Comparison of ENCODE assay signal across 28 cellular contexts in genomic region chr2:109378682-109379081, GRCh38.
DNase-seq lines count a peak whose midpoint lies in the region; ATAC-seq and TF ChIP-seq lines count a peak whose summit lies in the region.
"Had no signal": no experiment of that assay in that cellular context is flagged by ENCODE, and none has a peak within 500 bp of the region (broad histone marks: within the 10 kb centered on the region; RNA-seq: fewer than 3 reads in every experiment).

No MANE protein-coding gene starts in this region.

- TF ChIP-seq POLR2A in spleen (IDR thresholded peaks at IDR 0.05) = no peak

- intact Hi-C loops in spleen (cut with DNase I; ENCODE audit: low total_unique reads) = no loop called here

- H3K9me3 ChIP-seq in RWPE2 (ENCODE audit: severe bottlenecking) (no peaks in the 10 kb centered on the region), spleen (no peaks in the 10 kb centered on the region)
- H3K9me3 ChIP-seq: breast epithelium, SJCRH30, suprapubic skin had no signal

- TF ChIP-seq CTCF in RWPE2 (IDR thresholded peaks at IDR 0.05; ENCODE audit: poor library complexity, severe bottlenecking) (no peak), spleen (IDR thresholded peaks at IDR 0.05 in 8 of 11, conservative IDR thresholded peaks at IDR 0.05 in 3 of 11) (no peak)

- H3K4me1 ChIP-seq in RWPE2 (ENCODE audit: insufficient read depth, poor library complexity, severe bottlenecking) (no peaks in the 10 kb centered on the region), spleen (peaks cover 5 to 17% (median 11%) of the 10 kb centered on the region in 6 donors)

- no peaks in the 10 kb centered on the region for H3K27me3 ChIP-seq in RWPE2 (ENCODE audit: insufficient read depth, poor library complexity, severe bottlenecking)
- no peaks in the 10 kb centered on the region for H3K27me3 ChIP-seq in spleen (replicated peaks in 1 of 7)
- H3K27me3 ChIP-seq: breast epithelium, SJCRH30, suprapubic skin had no signal

- no peak for ATAC-seq in RWPE2 (ENCODE audit: low read depth)
- ATAC-seq: activated T-helper 17 cell treated with anti-CD3 and anti-CD28 coated beads, Interleukin-2, amount 50 U/mL, for 72 hours; K562; T-cell had no signal

- H3K4me3 ChIP-seq in RWPE2 (ENCODE audit: severe bottlenecking) = no peak overlapping the region
- no peak overlapping the region for H3K4me3 ChIP-seq in spleen
- H3K4me3 ChIP-seq: breast epithelium, GM23248, K562, SJCRH30, suprapubic skin had no signal

- peak; percentile 11 for DNase-seq in activated CD8-positive, alpha-beta memory T cell treated with anti-CD3 and anti-CD28 coated beads for 24 hours
- no peak for DNase-seq in activated CD8-positive, alpha-beta memory T cell treated with anti-CD3 and anti-CD28 coated beads, Interleukin-2, amount 50 U/mL, for 4 hours
- DNase-seq in RWPE2 (ENCODE audit: low spot score) (peak; percentile 4), islet precursor cell (peak; percentile 45), spleen (peak; percentile 19), hypothalamus (lab: John Stamatoyannopoulos, UW) (no peak), kidney glomerular epithelial cell (lab: John Stamatoyannopoulos, UW) (no peak)
- no peak for DNase-seq in NK-92 treated with Interleukin-12 subunit alpha and Interleukin-12 subunit beta, amount 100 ng/mL, for 24 hours (lab: John Stamatoyannopoulos, UW)
- DNase-seq: activated CD4-positive, alpha-beta T cell treated with anti-CD3 and anti-CD28 coated beads, Interleukin-2, amount 50 U/mL, for 4 hours; activated naive CD8-positive, alpha-beta T cell treated with anti-CD3 and anti-CD28 coated beads for 36 hours; anterior cingulate cortex; DND-41; effector memory CD4-positive, alpha-beta T cell; erythroblast; GM23248; naive B cell; NCI-H1092; NCI-H1694; NCI-H82; nucleus accumbens; SJCRH30; stimulated activated naive CD4-positive, alpha-beta T cell; WERI-Rb-1 had no signal

- no peaks in the 10 kb centered on the region for H3K36me3 ChIP-seq in RWPE2 (ENCODE audit: low read depth)
- no peaks in the 10 kb centered on the region for H3K36me3 ChIP-seq in spleen
- H3K36me3 ChIP-seq: breast epithelium, SJCRH30, WERI-Rb-1 had no signal

- H3K27ac ChIP-seq in RWPE2 (ENCODE audit: poor library complexity, severe bottlenecking) = no peak overlapping the region
- no peak overlapping the region for H3K27ac ChIP-seq in spleen
- H3K27ac ChIP-seq: breast epithelium, GM23248, SJCRH30, suprapubic skin, WERI-Rb-1 had no signal

Comparison
In these comparisons a context has a peak if more than half of its experiments do, and no peak if none do; other contexts are left out.
1. DNase-seq: peak in activated CD8-positive, alpha-beta memory T cell treated with anti-CD3 and anti-CD28 coated beads for 24 hours (single experiment), RWPE2 (single experiment), islet precursor cell (single experiment) and spleen (single experiment); none in activated CD8-positive, alpha-beta memory T cell treated with anti-CD3 and anti-CD28 coated beads, Interleukin-2, amount 50 U/mL, for 4 hours (single experiment), NK-92 treated with Interleukin-12 subunit alpha and Interleukin-12 subunit beta, amount 100 ng/mL, for 24 hours (single experiment), hypothalamus (0 of 51) and kidney glomerular epithelial cell (single experiment).